Comparison of ENCODE assay signal across 8 cellular contexts in the genomic region with DNA sequence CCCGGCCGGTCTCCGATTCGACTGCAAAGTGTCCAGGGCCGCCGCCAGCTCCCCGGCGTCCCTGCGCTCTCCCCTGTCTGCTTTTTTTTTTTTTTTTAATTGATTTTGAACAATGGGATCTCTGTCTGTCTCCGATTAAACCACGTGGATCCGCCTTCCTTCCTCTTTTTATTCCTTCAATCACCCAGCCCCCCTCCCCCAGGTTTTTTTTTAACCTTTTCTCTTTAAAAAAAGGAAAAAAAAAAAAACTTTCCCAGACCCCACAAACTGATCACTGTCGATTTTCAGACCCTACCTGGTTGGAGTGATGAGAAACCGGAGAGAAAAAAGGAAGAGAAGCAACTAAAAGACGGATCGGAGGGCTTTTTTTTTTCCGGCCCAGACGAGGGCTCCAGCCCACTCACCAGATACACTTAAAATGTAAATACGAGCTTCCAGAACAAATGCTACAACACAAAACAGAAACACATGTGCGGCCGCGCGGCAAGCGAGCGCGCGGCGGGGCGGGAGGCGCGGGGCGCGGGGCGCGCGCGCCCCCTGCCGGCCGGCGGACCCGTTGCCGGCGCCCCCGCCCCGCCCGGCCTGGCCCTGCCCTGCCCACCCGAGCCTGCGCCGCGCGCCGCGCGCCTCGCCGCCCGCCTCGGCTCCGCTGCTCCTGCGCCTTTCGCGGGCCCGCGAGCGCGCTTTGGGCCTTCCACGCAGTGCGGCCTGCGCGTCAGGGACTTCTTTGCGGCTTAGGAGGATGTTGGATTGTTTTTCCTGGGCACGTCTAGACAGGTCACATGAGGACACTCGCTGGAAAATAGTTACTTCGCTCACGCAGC. TPM values are rescaled to one million over a fixed set of nuclear protein-coding genes. Genes with fewer than 3 reads are reported as not detected.
DNase-seq lines count a peak whose midpoint lies in the region; ATAC-seq, FAIRE-seq and TF ChIP-seq lines count a peak whose summit lies in the region.

A gene (minus strand): TSS at position 428 of the 824 bp plus-strand sequence. CDS start 1,163 bp downstream, outside the sequence.

- intact Hi-C loops in adrenal gland (cut with DNase I) (no loop called here), left cardiac atrium (cut with DNase I) (loop anchor here in 1 of 2 donors (10.0 kb wide), 1 partner anchor 165 kb away; no protein-coding TSS in a partner anchor)

- POLR2A ChIA-PET in T-cell (lab: Charles Lee): interaction anchor here in 1 of 2 donors (0.6 to 0.7 kb wide), 2 partner anchors 10 to 13 kb away, joined by 3 to 4 read pairs; no protein-coding TSS in a partner anchor

- peaks cover 0 to 1% of the 10 kb centered on the region in 2 donors for H3K36me3 ChIP-seq in adrenal gland (replicated peaks in 1 of 2)

- H3K27me3 Mint-ChIP-seq in T-cell (no peaks in the 10 kb centered on the region), progenitor cell of endocrine pancreas (peaks cover 34% of the 10 kb centered on the region)

- peak within 1 kb of the TSS; percentile 88 to 95 for H3K27ac Mint-ChIP-seq in T-cell
- peak within 1 kb of the TSS; percentile 99 for H3K27ac Mint-ChIP-seq in progenitor cell of endocrine pancreas

- no peak for FAIRE-seq in H54 (lab: Jason Lieb, UNC)

- peak; percentile 76 to 85 (median 80) for ATAC-seq in T-cell (replicated peaks in 1 of 4)
- peak; percentile 87 for ATAC-seq in left cardiac atrium

- H3K36me3 Mint-ChIP-seq in T-cell (peaks cover 2% of the 10 kb centered on the region), progenitor cell of endocrine pancreas (ENCODE audit: insufficient read depth) (no peaks in the 10 kb centered on the region)

- peak within 1 kb of the TSS; percentile 90 to 97 (median 96) for H3K4me3 Mint-ChIP-seq in T-cell
- peak within 1 kb of the TSS; percentile 97 for H3K4me3 Mint-ChIP-seq in progenitor cell of endocrine pancreas (ENCODE audit: low read depth)

- no peaks in the 10 kb centered on the region for H3K27me3 ChIP-seq in adrenal gland

- CTCF ChIA-PET in T-cell (lab: Charles Lee): no interaction called here

- TF ChIP-seq CTCF in adrenal gland (IDR thresholded peaks at IDR 0.05) (peak in 1 of 6 experiments; percentile 42), progenitor cell of endocrine pancreas (IDR thresholded peaks at IDR 0.05; ENCODE audit: unreplicated experiment) (peak; percentile 19)

- no peaks in the 10 kb centered on the region for H3K9me3 Mint-ChIP-seq in T-cell
- H3K9me3 Mint-ChIP-seq in progenitor cell of endocrine pancreas (ENCODE audit: low read depth): no peaks in the 10 kb centered on the region

- H3K27ac ChIP-seq in adrenal gland: peak within 1 kb of the TSS in 4 of 5 donors; percentile 70 to 96 (median 76)

- WGBS in adrenal gland, 4 donors: 0 to 1% (median 0%) methylated on average over 26 to 74 of the region's 75 CpGs

- H3K4me1 Mint-ChIP-seq in T-cell (peaks cover 40 to 44% (median 42%) of the 10 kb centered on the region in 3 donors), progenitor cell of endocrine pancreas (ENCODE audit: low read depth) (peaks cover 22% of the 10 kb centered on the region)

- peak within 1 kb of the TSS; percentile 18 to 88 (median 73) for H3K4me3 ChIP-seq in adrenal gland

- DNase-seq in DMS53 (lab: John Stamatoyannopoulos, UW): peak; percentile 93
- no peak for DNase-seq in H54 (ENCODE audit: insufficient read length, low spot score)
- peak; percentile 90 for DNase-seq in NAMALWA (ENCODE audit: low spot score)
- peak; percentile 50 to 75 (median 66) for DNase-seq in T-cell
- DNase-seq in adrenal gland: peak; percentile 63 to 86 (median 73)
- peak; percentile 80 for DNase-seq in left cardiac atrium
- peak; percentile 52 for DNase-seq in progenitor cell of endocrine pancreas (ENCODE audit: low spot score, unreplicated experiment)
- peak; percentile 62 for DNase-seq in ureter (ENCODE audit: low spot score)

- peaks cover 11 to 21% of the 10 kb centered on the region in 2 donors for H3K4me1 ChIP-seq in adrenal gland (replicated peaks in 1 of 2)

- TF ChIP-seq POLR2A in H54 (IDR thresholded peaks at IDR 0.05; ENCODE audit: low read depth, low read length) (0 out of 2 replicates have a peak, but pooled peaks have one; percentile 31), adrenal gland (IDR thresholded peaks at IDR 0.05) (peak in 1 of 2 donors; percentile 44)

- H3K9me3 ChIP-seq in adrenal gland (replicated peaks in 1 of 3): no peaks in the 10 kb centered on the region

RNA-seq across cellular contexts. Expression of the gene that starts here (rescaled TPM):
- total RNA-seq in T-cell: 10 to 100 TPM; 35.9 to 53.5 (median 50.4) TPM
- 10 to 100 TPM; 23.5 to 38.3 (median 30.7) TPM for total RNA-seq in adrenal gland
- polyA plus RNA-seq in adrenal gland: 10 to 100 TPM; 19.3 to 30.2 (median 26.7) TPM
- 10 to 100 TPM; 15.6 to 20.8 TPM for total RNA-seq in left cardiac atrium
- total RNA-seq in progenitor cell of endocrine pancreas: 193 and 196 TPM in 2 replicates
- 85.2 TPM for total RNA-seq in ureter
